35 cellular contexts compared by ENCODE assay signal in genomic region chr3:26089249-26089648, GRCh38.
"Had no signal": no experiment of that assay in that cellular context is flagged by ENCODE, and none has a peak within 500 bp of the region (broad histone marks: within the 10 kb centered on the region; RNA-seq: fewer than 3 reads in every experiment).

No MANE protein-coding gene starts in this region.

- H3K36me3 Mint-ChIP-seq: activated naive CD8-positive, alpha-beta T cell; activated naive CD8-positive, alpha-beta T cell treated with anti-CD3 and anti-CD28 coated beads for 36 hours; activated naive CD8-positive, alpha-beta T cell treated with anti-CD3 and anti-CD28 coated beads, Interleukin-2, amount 10 ng/mL, durations not matched to agents 7 days and 5 days had no signal

- DNase-seq: activated effector memory CD4-positive, alpha-beta T cell treated with anti-CD3 and anti-CD28 coated beads, Interleukin-2, amount 50 U/mL, for 16 hours; activated effector memory CD4-positive, alpha-beta T cell treated with Interleukin-2 at 50 U/mL for 16 hours; activated gamma-delta T cell; activated gamma-delta T cell treated with Interleukin-2 at 50 U/mL for 16 hours; activated naive CD4-positive, alpha-beta T cell; activated naive CD4-positive, alpha-beta T cell treated with anti-CD3 and anti-CD28 coated beads for 36 hours; activated naive CD4-positive, alpha-beta T cell treated with anti-CD3 and anti-CD28 coated beads, Interleukin-2, amount 50 U/mL, for 16 hours; activated naive CD4-positive, alpha-beta T cell treated with Interleukin-2 at 50 U/mL for 16 hours; activated naive CD8-positive, alpha-beta T cell treated with anti-CD3 and anti-CD28 coated beads for 36 hours; activated naive CD8-positive, alpha-beta T cell treated with anti-CD3 and anti-CD28 coated beads, Interleukin-2, amount 10 ng/mL, durations not matched to agents 7 days and 5 days; activated naive CD8-positive, alpha-beta T cell treated with anti-CD3 and anti-CD28 coated beads, Interleukin-2, amount 50 U/mL, for 24 hours; activated T-cell treated with anti-CD3 and anti-CD28 coated beads for 4 hours; activated T-cell treated with anti-CD3 and anti-CD28 coated beads, Interleukin-2, amount 50 U/mL, for 1 hour; activated T-cell treated with anti-CD3 and anti-CD28 coated beads, Interleukin-2, amount 50 U/mL, for 24 hours; activated T-cell treated with anti-CD3 and anti-CD28 coated beads, Interleukin-2, amount 50 U/mL, for 4 hours; activated T-cell treated with anti-CD3 and anti-CD28 coated beads, Interleukin-2, amount 50 U/mL, for 48 hours; activated T-cell treated with anti-CD3 and anti-CD28 coated beads, Interleukin-2, amount 50 U/mL, for 72 hours; adrenal gland; amniotic stem cell; amygdala; anterior cingulate cortex; aorta; body of pancreas; brain microvascular endothelial cell; caudate nucleus; central memory CD4-positive, alpha-beta T cell; cerebellar nuclear complex had no signal

- H3K4me1 Mint-ChIP-seq: activated naive CD4-positive, alpha-beta T cell treated with anti-CD3 and anti-CD28 coated beads, Interleukin-2, amount 50 U/mL, for 24 hours; activated naive CD8-positive, alpha-beta T cell treated with anti-CD3 and anti-CD28 coated beads for 36 hours; activated naive CD8-positive, alpha-beta T cell treated with anti-CD3 and anti-CD28 coated beads, Interleukin-2, amount 10 ng/mL, durations not matched to agents 7 days and 5 days; activated naive CD8-positive, alpha-beta T cell treated with anti-CD3 and anti-CD28 coated beads, Interleukin-2, amount 50 U/mL, for 24 hours; activated T-helper 17 cell treated with anti-CD3 and anti-CD28 coated beads, Interleukin-2, amount 50 U/mL, for 72 hours; central memory CD8-positive, alpha-beta T cell had no signal

- H3K27me3 Mint-ChIP-seq: activated naive CD4-positive, alpha-beta T cell treated with anti-CD3 and anti-CD28 coated beads, Interleukin-2, amount 50 U/mL, for 24 hours; activated naive CD8-positive, alpha-beta T cell; activated naive CD8-positive, alpha-beta T cell treated with anti-CD3 and anti-CD28 coated beads for 36 hours; activated naive CD8-positive, alpha-beta T cell treated with anti-CD3 and anti-CD28 coated beads, Interleukin-2, amount 10 ng/mL, durations not matched to agents 7 days and 5 days; activated naive CD8-positive, alpha-beta T cell treated with anti-CD3 and anti-CD28 coated beads, Interleukin-2, amount 50 U/mL, for 24 hours; activated T-cell treated with anti-CD3 and anti-CD28 coated beads, Interleukin-2, amount 50 U/mL, for 24 hours; brain; central memory CD8-positive, alpha-beta T cell had no signal

- H3K4me3 Mint-ChIP-seq: activated naive CD4-positive, alpha-beta T cell treated with anti-CD3 and anti-CD28 coated beads for 36 hours; activated naive CD4-positive, alpha-beta T cell treated with anti-CD3 and anti-CD28 coated beads, Interleukin-2, amount 50 U/mL, for 24 hours; activated naive CD8-positive, alpha-beta T cell; activated naive CD8-positive, alpha-beta T cell treated with anti-CD3 and anti-CD28 coated beads for 36 hours; activated naive CD8-positive, alpha-beta T cell treated with anti-CD3 and anti-CD28 coated beads, Interleukin-2, amount 10 ng/mL, durations not matched to agents 7 days and 5 days; activated naive CD8-positive, alpha-beta T cell treated with anti-CD3 and anti-CD28 coated beads, Interleukin-2, amount 50 U/mL, for 24 hours; activated T-cell treated with anti-CD3 and anti-CD28 coated beads, Interleukin-2, amount 50 U/mL, for 24 hours; activated T-cell treated with anti-CD3 and anti-CD28 coated beads, Interleukin-2, amount 50 U/mL, for 4 hours; activated T-cell treated with anti-CD3 and anti-CD28 coated beads, Interleukin-2, amount 50 U/mL, for 72 hours; activated T-helper 1 cell treated with anti-CD3 and anti-CD28 coated beads, Interleukin-12 subunit alpha, Interleukin-12 subunit beta, Interleukin-2, Interleukin-4 antibody, amounts not matched to agents 30 ng/mL and 10 ng/mL and 1 ng/mL, durations not matched to agents 14 hours and 24 hours and 36 hours; activated T-helper 17 cell treated with anti-CD3 and anti-CD28 coated beads, Interleukin-2, amount 50 U/mL, for 72 hours; brain; central memory CD8-positive, alpha-beta T cell had no signal

- ATAC-seq: activated naive CD4-positive, alpha-beta T cell treated with anti-CD3 and anti-CD28 coated beads, Interleukin-2, amount 50 U/mL, for 72 hours; activated naive CD8-positive, alpha-beta T cell treated with anti-CD3 and anti-CD28 coated beads, Interleukin-2, amount 50 U/mL, for 24 hours; activated T-cell treated with anti-CD3 and anti-CD28 coated beads, Interleukin-2, amount 50 U/mL, for 4 hours; activated T-cell treated with anti-CD3 and anti-CD28 coated beads, Interleukin-2, amount 50 U/mL, for 72 hours; activated T-helper 17 cell treated with anti-CD3 and anti-CD28 coated beads, Interleukin-2, amount 50 U/mL, for 72 hours; body of pancreas had no signal

- H3K27ac Mint-ChIP-seq: activated naive CD4-positive, alpha-beta T cell treated with anti-CD3 and anti-CD28 coated beads for 36 hours; activated naive CD4-positive, alpha-beta T cell treated with anti-CD3 and anti-CD28 coated beads, Interleukin-2, amount 50 U/mL, for 24 hours; activated naive CD4-positive, alpha-beta T cell treated with anti-CD3 and anti-CD28 coated beads, Interleukin-2, amount 50 U/mL, for 72 hours; activated naive CD8-positive, alpha-beta T cell; activated naive CD8-positive, alpha-beta T cell treated with anti-CD3 and anti-CD28 coated beads for 36 hours; activated naive CD8-positive, alpha-beta T cell treated with anti-CD3 and anti-CD28 coated beads, Interleukin-2, amount 10 ng/mL, durations not matched to agents 7 days and 5 days; activated naive CD8-positive, alpha-beta T cell treated with anti-CD3 and anti-CD28 coated beads, Interleukin-2, amount 50 U/mL, for 24 hours; activated T-cell treated with anti-CD3 and anti-CD28 coated beads, Interleukin-2, amount 50 U/mL, for 24 hours; activated T-cell treated with anti-CD3 and anti-CD28 coated beads, Interleukin-2, amount 50 U/mL, for 72 hours; activated T-helper 1 cell treated with anti-CD3 and anti-CD28 coated beads, Interleukin-12 subunit alpha, Interleukin-12 subunit beta, Interleukin-2, Interleukin-4 antibody, amounts not matched to agents 30 ng/mL and 10 ng/mL and 1 ng/mL, durations not matched to agents 14 hours and 24 hours and 36 hours; activated T-helper 17 cell treated with anti-CD3 and anti-CD28 coated beads, Interleukin-2, amount 50 U/mL, for 72 hours; activated T-helper 2 cell treated with anti-CD3 and anti-CD28 coated beads, Interferon-gamma antibody, Interleukin-2, Interleukin-4, amounts not matched to agents 10 μg/mL and 5 μg/mL and 100 μg/mL, durations not matched to agents 14 hours and 24 hours and 36 hours; brain had no signal
